In the genomic region with DNA sequence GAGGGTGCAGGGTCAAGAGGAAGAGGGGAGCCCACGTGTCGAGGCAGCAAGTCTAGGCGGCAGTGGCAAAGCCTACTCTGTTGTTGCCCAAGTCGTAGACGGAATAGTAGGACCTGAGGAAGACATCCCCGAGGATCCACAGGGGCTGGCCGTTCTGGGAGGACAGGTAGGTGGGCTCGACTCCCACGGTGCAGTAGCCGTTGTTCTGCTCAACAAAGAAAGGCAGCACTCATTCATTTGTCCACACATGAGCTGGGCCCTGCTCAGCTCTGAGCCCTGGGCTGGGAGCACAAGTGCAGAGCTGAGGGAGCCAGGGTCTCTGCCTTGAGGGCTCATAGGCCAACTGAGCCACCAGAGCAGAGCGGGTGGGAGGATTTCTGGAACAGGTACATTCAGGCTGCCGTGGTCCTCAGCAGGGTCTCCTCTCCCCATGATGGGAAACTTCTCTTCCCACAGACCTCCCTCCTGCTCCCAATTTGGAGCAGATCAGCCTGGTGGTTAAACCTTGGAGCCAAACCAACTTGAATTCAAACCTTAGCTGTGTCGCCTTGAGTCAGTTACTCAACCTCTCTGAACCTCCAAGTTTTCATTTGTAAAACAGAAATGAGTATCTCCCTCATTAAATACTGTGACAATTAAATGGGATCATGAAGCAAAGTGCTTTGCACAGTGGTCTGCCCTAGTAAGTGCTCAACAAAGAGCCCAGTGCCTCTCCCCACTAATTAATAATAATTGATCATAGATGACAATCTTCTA, we compare ENCODE assay signal across 21 cellular contexts. TPM values are rescaled to one million over a fixed set of nuclear protein-coding genes. Genes with fewer than 3 reads are reported as not detected.
"Had no signal": no experiment of that assay in that cellular context is flagged by ENCODE, and none has a peak within 500 bp of the region (broad histone marks: within the 10 kb centered on the region; RNA-seq: fewer than 3 reads in every experiment).

No MANE protein-coding gene starts in this region.

- H3K36me3 Mint-ChIP-seq: activated naive CD8-positive, alpha-beta T cell had no signal

- DNase-seq: activated CD4-positive, alpha-beta T cell treated with anti-CD3 and anti-CD28 coated beads, Interleukin-2, amount 50 U/mL, for 48 hours; activated gamma-delta T cell treated with Interleukin-2 at 50 U/mL for 16 hours; amygdala; effector CD8-positive, alpha-beta T cell; nephron progenitor cell; stimulated activated CD4-positive, alpha-beta T cell treated with anti-CD3 and anti-CD28 coated beads, Interleukin-2, amount 100 ng/mL, for 24 hours; stimulated activated naive CD4-positive, alpha-beta T cell treated with Interleukin-2 at 50 U/mL for 16 hours; substantia nigra had no signal

- H3K36me3 ChIP-seq: cardiac muscle cell, esophagus muscularis mucosa, gastroesophageal sphincter, tibial nerve, vagina had no signal

- H3K27ac Mint-ChIP-seq: activated naive CD8-positive, alpha-beta T cell; activated T-helper 1 cell treated with anti-CD3 and anti-CD28 coated beads, Interleukin-12 subunit alpha, Interleukin-12 subunit beta, Interleukin-2, Interleukin-4 antibody, amounts not matched to agents 30 ng/mL and 10 ng/mL and 1 ng/mL, durations not matched to agents 14 hours and 24 hours and 36 hours; dendritic cell treated with granulocyte-macrophage colony-stimulating factor and Interleukin-4, amounts not matched to agents 40 ng/mL and 50 ng/mL, for 4 days; nephron progenitor cell; progenitor cell of endocrine pancreas; T-helper 2 cell treated with Interferon-gamma antibody and Interleukin-4, amounts not matched to agents 5 μg/mL and 100 μg/mL, for 36 hours had no signal

- H3K27ac ChIP-seq: cardiac muscle cell, esophagus muscularis mucosa, gastroesophageal sphincter, tibial nerve, vagina had no signal

- H3K9me3 Mint-ChIP-seq: activated T-helper 1 cell treated with anti-CD3 and anti-CD28 coated beads, Interleukin-12 subunit alpha, Interleukin-12 subunit beta, Interleukin-2, Interleukin-4 antibody, amounts not matched to agents 30 ng/mL and 10 ng/mL and 1 ng/mL, durations not matched to agents 14 hours and 24 hours and 36 hours; dendritic cell treated with granulocyte-macrophage colony-stimulating factor and Interleukin-4, amounts not matched to agents 40 ng/mL and 50 ng/mL, for 4 days; nephron progenitor cell; T-helper 2 cell treated with Interferon-gamma antibody and Interleukin-4, amounts not matched to agents 5 μg/mL and 100 μg/mL, for 36 hours had no signal

- H3K4me3 ChIP-seq: cardiac muscle cell, esophagus muscularis mucosa, gastroesophageal sphincter, tibial nerve, vagina had no signal

- H3K9me3 ChIP-seq: esophagus muscularis mucosa, gastroesophageal sphincter, tibial nerve, vagina had no signal

- ATAC-seq: gastroesophageal sphincter had no signal

- FAIRE-seq: TTC549 had no signal

- H3K27me3 ChIP-seq: cardiac muscle cell, gastroesophageal sphincter, tibial nerve, vagina had no signal

- H3K4me3 Mint-ChIP-seq: activated naive CD8-positive, alpha-beta T cell; dendritic cell treated with granulocyte-macrophage colony-stimulating factor and Interleukin-4, amounts not matched to agents 40 ng/mL and 50 ng/mL, for 4 days; T-helper 2 cell treated with Interferon-gamma antibody and Interleukin-4, amounts not matched to agents 5 μg/mL and 100 μg/mL, for 36 hours had no signal

- H3K27me3 Mint-ChIP-seq: activated naive CD8-positive, alpha-beta T cell; dendritic cell treated with granulocyte-macrophage colony-stimulating factor and Interleukin-4, amounts not matched to agents 40 ng/mL and 50 ng/mL, for 4 days had no signal

RNA-seq across cellular contexts. Expression of a gene that starts 10.2 kb away (rescaled TPM):
- total RNA-seq: cardiac muscle cell, chondrocyte, omental fat pad, progenitor cell of endocrine pancreas, tibial nerve had no signal

RNA-seq across cellular contexts. Expression of a gene that starts 43.6 kb away (rescaled TPM):
- total RNA-seq: activated T-helper 1 cell treated with anti-CD3 and anti-CD28 coated beads, Interleukin-12 subunit alpha, Interleukin-12 subunit beta, Interleukin-2, Interleukin-4 antibody, amounts not matched to agents 30 ng/mL and 10 ng/mL and 1 ng/mL, durations not matched to agents 14 hours and 24 hours and 36 hours had no signal
